4 cellular contexts compared by ENCODE assay signal in genomic region chr3:24572409-24572808, GRCh38.
DNase-seq lines count a peak whose midpoint lies in the region; ATAC-seq, FAIRE-seq and TF ChIP-seq lines count a peak whose summit lies in the region.
"Not testable (repeated sequence)": the region's sequence is repeated elsewhere in the genome, so short reads cannot be mapped to it uniquely, and the experiment has no call there.

No MANE protein-coding gene starts in this region.

- not testable (repeated sequence) for H3K27me3 ChIP-seq in K562 (ENCODE audit: control insufficient read depth in 2 of 2, insufficient read depth in 2 of 2, low read length in 2 of 2); H1 (replicated peaks in 1 of 4; ENCODE audit: control insufficient read depth in 3 of 4, extremely low read depth in 1 of 4, insufficient read depth in 3 of 4, low read length in 3 of 4)

- CTCF ChIA-PET in HEK293 (lab: Yijun Ruan, JAX); WTC11 (lab: Charles Lee); K562 (lab: Yijun Ruan, JAX; ENCODE audit: low intra/inter-chr PET ratio); H1 (lab: Charles Lee; ENCODE audit: partially characterized antibody): not testable (repeated sequence)

- H3K36me3 ChIP-seq in HEK293 (ENCODE audit: control insufficient read depth in 2 of 2, insufficient read depth in 1 of 2, low read length in 2 of 2); K562 (ENCODE audit: control insufficient read depth, insufficient read depth, low read length); H1 (ENCODE audit: control insufficient read depth in 2 of 4, insufficient read depth in 4 of 4, low read length in 3 of 4): not testable (repeated sequence)

- H3K79me1 ChIP-seq in H1 (ENCODE audit: low read depth, low read length) = not testable (repeated sequence)

- DNase-seq in WTC11 (ENCODE audit: low spot score); K562 (ENCODE audit: extremely low read depth in 1 of 4, low spot score in 3 of 4); H1 (ENCODE audit: low read depth in 1 of 2, low spot score in 2 of 2): not testable (repeated sequence)

- not testable (repeated sequence) for H4K5ac ChIP-seq in H1 (ENCODE audit: insufficient read length, low read depth, low read length)

- TF ChIP-seq CTCF in HEK293 (tag by site-specific recombination; IDR thresholded peaks at IDR 0.05); WTC11 (IDR thresholded peaks at IDR 0.05); K562 (IDR thresholded peaks at IDR 0.05 in 2 of 3, conservative IDR thresholded peaks at IDR 0.05 in 1 of 3; ENCODE audit: insufficient read depth in 2 of 3, low read depth in 1 of 3, low read length in 3 of 3); H1 (IDR thresholded peaks at IDR 0.05; ENCODE audit: control extremely low read depth in 1 of 3, insufficient read depth in 1 of 3, low read depth in 1 of 3, low read length in 3 of 3): not testable (repeated sequence)

- H3K4me1 ChIP-seq in HEK293 (ENCODE audit: control insufficient read depth, insufficient read depth, low read length); K562 (replicated peaks in 1 of 2; ENCODE audit: control insufficient read depth in 2 of 2, insufficient read depth in 2 of 2, low read length in 2 of 2); H1 (replicated peaks in 1 of 4; ENCODE audit: control insufficient read depth in 3 of 4, insufficient read depth in 4 of 4, low read length in 3 of 4): not testable (repeated sequence)

- H3K9me3 Mint-ChIP-seq in WTC11 = peaks cover 17% of the 10 kb centered on the region

- H2AK5ac ChIP-seq in H1 (ENCODE audit: low read depth, low read length) = not testable (repeated sequence)

- not testable (repeated sequence) for H2BK5ac ChIP-seq in H1 (ENCODE audit: low read depth, low read length)

- not testable (repeated sequence) for H3K27ac Mint-ChIP-seq in WTC11

- H3K4me2 ChIP-seq in K562 (ENCODE audit: insufficient read depth, low read length); H1 (ENCODE audit: insufficient read depth in 1 of 2, low read depth in 2 of 2, low read length in 2 of 2): not testable (repeated sequence)

- not testable (repeated sequence) for H3K23me2 ChIP-seq in H1 (ENCODE audit: low read depth, low read length)

- not testable (repeated sequence) for H2BK15ac ChIP-seq in H1 (ENCODE audit: low read length)

- H3K4me3 Mint-ChIP-seq in WTC11 = not testable (repeated sequence)

- not testable (repeated sequence) for TF ChIP-seq RAD21 in K562 (CRISPR knock-in tag; conservative IDR thresholded peaks at IDR 0.05 in 1 of 2, IDR thresholded peaks at IDR 0.05 in 1 of 2); H1 (IDR thresholded peaks at IDR 0.05 in 1 of 2, conservative IDR thresholded peaks at IDR 0.05 in 1 of 2; ENCODE audit: low read depth in 2 of 2, low read length in 2 of 2)

- not testable (repeated sequence) for H3K79me2 ChIP-seq in K562 (ENCODE audit: control insufficient read depth, insufficient read depth, low read length); H1 (ENCODE audit: control insufficient read depth in 1 of 2, insufficient read depth in 2 of 2, low read length in 2 of 2)

- not testable (repeated sequence) for TF ChIP-seq EP300 in K562 (IDR thresholded peaks at IDR 0.05; ENCODE audit: low read length); H1 (IDR thresholded peaks at IDR 0.05; ENCODE audit: borderline replicate concordance in 1 of 2, low read depth in 2 of 2, low read length in 2 of 2)

- POLR2A ChIA-PET in HEK293 (lab: Yijun Ruan, JAX); WTC11 (lab: Charles Lee); K562 (lab: Yijun Ruan, JAX); H1 (lab: Charles Lee; ENCODE audit: partially characterized antibody): not testable (repeated sequence)

- H3K27me3 Mint-ChIP-seq in WTC11 (ENCODE audit: low read depth) = not testable (repeated sequence)

- not testable (repeated sequence) for H3K36me3 Mint-ChIP-seq in WTC11

- not testable (repeated sequence) for H3K56ac ChIP-seq in H1 (replicated peaks; ENCODE audit: insufficient read length, low read depth, low read length)

- BruUV-seq in K562 (replicated peaks; lab: Mats Ljungman, UMichigan) = not testable (repeated sequence)

- WGBS in K562 (ENCODE audit: insufficient coverage, low coverage, missing lambda C conversion rate) = 22% methylated on average over 6 of the region's 6 CpGs
- 92% methylated on average over 6 of the region's 6 CpGs; no CpG with 5 or more reads in 1 of the 2 experiments for WGBS in H1 (ENCODE audit: extremely low coverage in 1 of 2, insufficient coverage in 1 of 2, insufficient read length in 1 of 2, insufficient replicate concordance in 2 of 2, low coverage in 1 of 2, low lambda C conversion rate in 2 of 2, missing lambda C conversion rate in 1 of 2), 2 experiments

- H2BK20ac ChIP-seq in H1 (ENCODE audit: low read length) = not testable (repeated sequence)

- not testable (repeated sequence) for H3K18ac ChIP-seq in H1 (ENCODE audit: extremely low read depth, low read length)

- H3K9ac ChIP-seq in K562 (ENCODE audit: insufficient read depth in 1 of 2, low read depth in 2 of 2, low read length in 2 of 2); H1 (replicated peaks in 1 of 4; ENCODE audit: extremely low read depth in 1 of 4, low read depth in 3 of 4, low read length in 3 of 4): not testable (repeated sequence)

- in situ Hi-C loops in K562 (cut with MboI) = not testable (repeated sequence)

- H3K4ac ChIP-seq in H1 (replicated peaks; ENCODE audit: insufficient read length, low read depth, low read length) = not testable (repeated sequence)

- H2AFZ ChIP-seq in K562 (ENCODE audit: low read depth, low read length); H1 (ENCODE audit: low read length): not testable (repeated sequence)

- not testable (repeated sequence) for H3K4me1 Mint-ChIP-seq in WTC11

- not testable (repeated sequence) for H3K23ac ChIP-seq in H1 (ENCODE audit: insufficient read length)

- FAIRE-seq in K562 (lab: Jason Lieb, UNC); H1 (lab: Jason Lieb, UNC): not testable (repeated sequence)

- H3K9me1 ChIP-seq in K562 (ENCODE audit: control insufficient read depth, insufficient read depth, low read length) = not testable (repeated sequence)

- ATAC-seq in WTC11, K562: not testable (repeated sequence)

- not testable (repeated sequence) for H4K20me1 ChIP-seq in K562 (replicated peaks; ENCODE audit: control insufficient read depth, insufficient read depth, low read length); H1 (replicated peaks in 1 of 2; ENCODE audit: control insufficient read depth in 1 of 2, insufficient read depth in 2 of 2, low read length in 2 of 2)

- H3K4me3 ChIP-seq in HEK293 (ENCODE audit: low read depth, low read length); K562; H1 (ENCODE audit: extremely low read depth in 1 of 4, insufficient read depth in 2 of 4, low read depth in 3 of 4, low read length in 4 of 4): not testable (repeated sequence)

- intact Hi-C loops in K562 (cut with micrococcal nuclease) = not testable (repeated sequence)

- H4K91ac ChIP-seq in H1 (replicated peaks; ENCODE audit: insufficient read length, low read length) = not testable (repeated sequence)

- H2BK12ac ChIP-seq in H1 (ENCODE audit: low read depth, low read length) = not testable (repeated sequence)

- not testable (repeated sequence) for H3K27ac ChIP-seq in HEK293 (ENCODE audit: extremely low read depth, low read depth, low read length); K562 (ENCODE audit: extremely low read depth, low read depth, low read length); H1 (ENCODE audit: low read depth, low read length)

- not testable (repeated sequence) for H3K14ac ChIP-seq in H1 (ENCODE audit: insufficient read length)

- not testable (repeated sequence) for H4K8ac ChIP-seq in H1 (ENCODE audit: extremely low read depth, insufficient read depth, low read length)

- TF ChIP-seq POLR2A in K562 (conservative IDR thresholded peaks at IDR 0.05); H1 (IDR thresholded peaks at IDR 0.05; ENCODE audit: control extremely low read depth in 1 of 2, low read depth in 2 of 2, low read length in 2 of 2): not testable (repeated sequence)

- H3K9me3 ChIP-seq in HEK293 (ENCODE audit: control insufficient read depth, insufficient read depth, low read depth, low read length); K562 (replicated peaks; ENCODE audit: control insufficient read depth, insufficient read depth, low read depth, low read length); H1 (ENCODE audit: insufficient read depth in 2 of 2, low read depth in 1 of 2, low read length in 1 of 2): not testable (repeated sequence)

- not testable (repeated sequence) for H2BK120ac ChIP-seq in H1 (replicated peaks; ENCODE audit: low read depth, low read length)

TF ChIP-seq in HEK293, 187 proteins besides CTCF, POLR2A, EP300 and RAD21 (continues in another document):
- peak; percentile 80 for TF ChIP-seq ZNF580 (tag by site-specific recombination; IDR thresholded peaks at IDR 0.05)

TF ChIP-seq in WTC11, 78 proteins besides CTCF, POLR2A, EP300 and RAD21:
- TF ChIP-seq GTF2I (CRISPR knock-in tag; conservative IDR thresholded peaks at IDR 0.05) = peak; percentile 61; the same call in 1 of the 2 replicates

TF ChIP-seq in K562, 482 proteins besides CTCF, POLR2A, EP300 and RAD21 (continues in another document):
- TF ChIP-seq HDAC2 (IDR thresholded peaks at IDR 0.05) (peak; percentile 92), BCOR (IDR thresholded peaks at IDR 0.05) (peak; percentile 98), ADNP (tag; IDR thresholded peaks at IDR 0.05) (peak; percentile 73; the same call in 1 of the 2 replicates)

TF ChIP-seq in H1, 55 proteins besides CTCF, POLR2A, EP300 and RAD21:
- peak; percentile 68; the same call in 1 of the 2 replicates for TF ChIP-seq KDM1A (IDR thresholded peaks at IDR 0.05; ENCODE audit: borderline replicate concordance, low read length)
TF ChIP-seq in H1: peak in this region for 1; not testable (repeated sequence) for 54.
